In genomic region chr4:6309755-6310154, GRCh38 we compare ENCODE assay signal across 10 cellular contexts. TPM values are rescaled to one million over a fixed set of nuclear protein-coding genes. Genes with fewer than 3 reads are reported as not detected.
DNase-seq lines count a peak whose midpoint lies in the region; ATAC-seq and TF ChIP-seq lines count a peak whose summit lies in the region.
"Had no signal": no experiment of that assay in that cellular context is flagged by ENCODE, and none has a peak within 500 bp of the region (broad histone marks: within the 10 kb centered on the region; RNA-seq: fewer than 3 reads in every experiment).

No MANE protein-coding gene starts in this region.

- DNase-seq in T-helper 2 cell treated with Interferon-gamma antibody and Interleukin-4, amounts not matched to agents 5 μg/mL and 100 μg/mL, for 36 hours (ENCODE audit: low spot score) = no peak
- no peak for DNase-seq in T-helper 2 cell
- DNase-seq in T-cell = no peak
- no peak for DNase-seq in retinal pigment epithelial cell (ENCODE audit: low read depth)
- no peak for DNase-seq in OCI-M2 (lab: John Stamatoyannopoulos, UW; ENCODE audit: unreplicated experiment)
- no peak for DNase-seq in stimulated activated CD8-positive, alpha-beta memory T cell treated with anti-CD3 and anti-CD28 coated beads, Interleukin-4, amount 100 ng/mL, for 48 hours
- DNase-seq in LoVo (ENCODE audit: low spot score) = no peak
- DNase-seq: mesenchymal stem cell, SJCRH30 had no signal

- no peaks in the 10 kb centered on the region for H3K4me1 Mint-ChIP-seq in T-helper 2 cell treated with Interferon-gamma antibody and Interleukin-4, amounts not matched to agents 5 μg/mL and 100 μg/mL, for 36 hours (ENCODE audit: low read depth)
- H3K4me1 Mint-ChIP-seq in T-cell = peaks cover 0 to 13% (median 9%) of the 10 kb centered on the region in 3 donors

- peak overlapping the region; percentile 70 for H3K4me3 ChIP-seq in iPS-20b (ENCODE audit: low read length)
- peak overlapping the region; percentile 45 for H3K4me3 ChIP-seq in retinal pigment epithelial cell (ENCODE audit: low read length)
- H3K4me3 ChIP-seq: SJCRH30 had no signal

- H3K27ac ChIP-seq in iPS-20b (ENCODE audit: low read length) = no peak overlapping the region
- H3K27ac ChIP-seq: SJCRH30 had no signal

- no peak overlapping the region; the same call in 1 of the 2 replicates for H3K9ac ChIP-seq in iPS-20b (ENCODE audit: low read depth, low read length)

- ATAC-seq in T-cell (replicated peaks in 1 of 4) = no peak

- H3K36me3 Mint-ChIP-seq in T-helper 2 cell treated with Interferon-gamma antibody and Interleukin-4, amounts not matched to agents 5 μg/mL and 100 μg/mL, for 36 hours (ENCODE audit: low read depth) = no peaks in the 10 kb centered on the region
- H3K36me3 Mint-ChIP-seq in T-cell = no peaks in the 10 kb centered on the region

- H3K4me3 Mint-ChIP-seq in T-helper 2 cell treated with Interferon-gamma antibody and Interleukin-4, amounts not matched to agents 5 μg/mL and 100 μg/mL, for 36 hours = peak overlapping the region; percentile 27
- peak overlapping the region; percentile 38 to 69 (median 52) for H3K4me3 Mint-ChIP-seq in T-cell

- POLR2A ChIA-PET in T-cell (lab: Charles Lee) = no interaction called here

- H3K9me3 ChIP-seq in iPS-20b (ENCODE audit: insufficient read depth, low read depth, low read length) = peaks cover 5% of the 10 kb centered on the region; the same call in 1 of the 2 replicates
- H3K9me3 ChIP-seq: SJCRH30 had no signal

- no peaks in the 10 kb centered on the region for H3K4me1 ChIP-seq in iPS-20b (ENCODE audit: insufficient read depth, low read length)
- H3K4me1 ChIP-seq: SJCRH30 had no signal

- no peak overlapping the region for H3K27ac Mint-ChIP-seq in T-helper 2 cell treated with Interferon-gamma antibody and Interleukin-4, amounts not matched to agents 5 μg/mL and 100 μg/mL, for 36 hours
- H3K27ac Mint-ChIP-seq in T-cell = peak overlapping the region in 1 of 2 donors; percentile 5

- no peak for TF ChIP-seq CTCF in retinal pigment epithelial cell (conservative IDR thresholded peaks at IDR 0.05; ENCODE audit: low read depth, low read length)

- CTCF ChIA-PET in T-cell (lab: Charles Lee) = no interaction called here

- no peaks in the 10 kb centered on the region for H3K9me3 Mint-ChIP-seq in T-helper 2 cell treated with Interferon-gamma antibody and Interleukin-4, amounts not matched to agents 5 μg/mL and 100 μg/mL, for 36 hours
- H3K9me3 Mint-ChIP-seq in T-cell = no peaks in the 10 kb centered on the region

- H3K27me3 Mint-ChIP-seq in T-helper 2 cell treated with Interferon-gamma antibody and Interleukin-4, amounts not matched to agents 5 μg/mL and 100 μg/mL, for 36 hours (ENCODE audit: low read depth) = peaks cover 45% of the 10 kb centered on the region
- peaks cover 61 to 74% of the 10 kb centered on the region in 2 donors for H3K27me3 Mint-ChIP-seq in T-cell

- H3K36me3 ChIP-seq in iPS-20b (ENCODE audit: insufficient read depth, low read depth, low read length) = no peaks in the 10 kb centered on the region
- H3K36me3 ChIP-seq: SJCRH30 had no signal

- H3K27me3 ChIP-seq in iPS-20b (ENCODE audit: insufficient read depth, low read length) = peaks cover 31% of the 10 kb centered on the region
- H3K27me3 ChIP-seq: SJCRH30 had no signal

RNA-seq across cellular contexts. Expression of gene WFS1, which starts 40.1 kb away (rescaled TPM):
- total RNA-seq in T-cell = 1 to 10 TPM; 3.2 to 6.2 (median 5.1) TPM
